In genomic region chr14:22656945-22657711, GRCh38 we compare ENCODE assay signal across 17 cellular contexts. TPM values are rescaled to one million over a fixed set of nuclear protein-coding genes. Genes with fewer than 3 reads are reported as not detected.
A peak's percentile ranks its signal among the peaks of the same experiment; 100 is the strongest.
DNase-seq lines count a peak whose midpoint lies in the region; ATAC-seq, FAIRE-seq and TF ChIP-seq lines count a peak whose summit lies in the region.
"Had no signal": no experiment of that assay in that cellular context is flagged by ENCODE, and none has a peak within 500 bp of the region (broad histone marks: within the 10 kb centered on the region; RNA-seq: fewer than 3 reads in every experiment).

No MANE protein-coding gene starts in this region.

- H3K9me3 ChIP-seq in SJCRH30 (replicated peaks): no peaks in the 10 kb centered on the region
- H3K9me3 ChIP-seq: body of pancreas had no signal

- peak overlapping the region; percentile 87 for H3K27ac Mint-ChIP-seq in nephron progenitor cell
- H3K27ac Mint-ChIP-seq: activated CD4-positive, alpha-beta memory T cell treated with anti-CD3 and anti-CD28 coated beads, Interleukin-2, amount 10 ng/mL, durations not matched to agents 7 days and 5 days; activated T-helper 2 cell treated with anti-CD3 and anti-CD28 coated beads, Interferon-gamma antibody, Interleukin-2, Interleukin-4, amounts not matched to agents 10 μg/mL and 5 μg/mL and 100 μg/mL, durations not matched to agents 14 hours and 24 hours and 36 hours had no signal

- H3K9me3 Mint-ChIP-seq in nephron progenitor cell: no peaks in the 10 kb centered on the region
- H3K9me3 Mint-ChIP-seq: activated CD4-positive, alpha-beta memory T cell treated with anti-CD3 and anti-CD28 coated beads, Interleukin-2, amount 10 ng/mL, durations not matched to agents 7 days and 5 days; activated T-helper 2 cell treated with anti-CD3 and anti-CD28 coated beads, Interferon-gamma antibody, Interleukin-2, Interleukin-4, amounts not matched to agents 10 μg/mL and 5 μg/mL and 100 μg/mL, durations not matched to agents 14 hours and 24 hours and 36 hours; effector memory CD8-positive, alpha-beta T cell had no signal

- ATAC-seq in HG02571 (IDR thresholded peaks at IDR 0.05; ENCODE audit: unreplicated experiment): no peak
- ATAC-seq: body of pancreas; effector memory CD8-positive, alpha-beta T cell had no signal

- intact Hi-C loops in posterior cingulate gyrus (cut with DNase I): loop anchor here (10.0 kb wide), 1 partner anchor 198 kb away; no protein-coding TSS in a partner anchor

- TF ChIP-seq POLR2A in GM12892 (IDR thresholded peaks at IDR 0.05; ENCODE audit: low read depth, low read length): no peak

- H3K36me3 Mint-ChIP-seq in nephron progenitor cell (ENCODE audit: low read depth): no peaks in the 10 kb centered on the region

- peaks cover 30% of the 10 kb centered on the region for H3K4me1 Mint-ChIP-seq in nephron progenitor cell
- H3K4me1 Mint-ChIP-seq: activated CD4-positive, alpha-beta memory T cell treated with anti-CD3 and anti-CD28 coated beads, Interleukin-2, amount 10 ng/mL, durations not matched to agents 7 days and 5 days had no signal

- H3K4me3 ChIP-seq in ACC112 (ENCODE audit: low read depth, low read length) (no peak overlapping the region), SJCRH30 (no peak overlapping the region)
- H3K4me3 ChIP-seq: body of pancreas had no signal

- no peaks in the 10 kb centered on the region for H3K79me2 ChIP-seq in ACC112 (ENCODE audit: control insufficient read depth, insufficient read depth, low read length, unreplicated experiment)

- H3K27me3 Mint-ChIP-seq in nephron progenitor cell (ENCODE audit: low read depth, poor library complexity): peaks cover 3% of the 10 kb centered on the region
- H3K27me3 Mint-ChIP-seq: activated CD4-positive, alpha-beta memory T cell treated with anti-CD3 and anti-CD28 coated beads, Interleukin-2, amount 10 ng/mL, durations not matched to agents 7 days and 5 days; effector memory CD8-positive, alpha-beta T cell had no signal

- H3K27ac ChIP-seq in ACC112 (ENCODE audit: low read depth, low read length): peak overlapping the region; percentile 45
- H3K27ac ChIP-seq in SJCRH30: no peak overlapping the region

- no peak overlapping the region for H3K4me3 Mint-ChIP-seq in nephron progenitor cell
- H3K4me3 Mint-ChIP-seq: activated CD4-positive, alpha-beta memory T cell treated with anti-CD3 and anti-CD28 coated beads, Interleukin-2, amount 10 ng/mL, durations not matched to agents 7 days and 5 days; effector memory CD8-positive, alpha-beta T cell had no signal

- H3K27me3 ChIP-seq in ACC112 (ENCODE audit: insufficient read depth, low read length): no peaks in the 10 kb centered on the region
- no peaks in the 10 kb centered on the region for H3K27me3 ChIP-seq in SJCRH30
- H3K27me3 ChIP-seq: body of pancreas had no signal

- peak overlapping the region; percentile 53 for H2AFZ ChIP-seq in ACC112 (ENCODE audit: low read length, unreplicated experiment)

- H3K36me3 ChIP-seq in ACC112 (ENCODE audit: insufficient read depth, low read length) (no peaks in the 10 kb centered on the region), SJCRH30 (no peaks in the 10 kb centered on the region)

- peaks cover 25% of the 10 kb centered on the region for H3K4me1 ChIP-seq in ACC112 (ENCODE audit: control insufficient read depth, insufficient read depth, low read length, unreplicated experiment)
- peaks cover 15% of the 10 kb centered on the region for H3K4me1 ChIP-seq in SJCRH30
- H3K4me1 ChIP-seq: body of pancreas had no signal

- no peak for TF ChIP-seq CTCF in nephron progenitor cell (IDR thresholded peaks at IDR 0.05)

- DNase-seq in SJCRH30 (peak; percentile 49 to 56), fibroblast of peridontal ligament (ENCODE audit: extremely low read depth) (peak; percentile 68), nephron progenitor cell (no peak), NOMO-1 treated with DMSO at 0.1 percent for 48 hours (lab: John Stamatoyannopoulos, UW; ENCODE audit: unreplicated experiment) (no peak), posterior cingulate gyrus (no peak), GM12892 (ENCODE audit: insufficient read length) (no peak)
- DNase-seq: activated CD4-positive, alpha-beta memory T cell treated with anti-CD3 and anti-CD28 coated beads, Interleukin-2, amount 10 ng/mL, durations not matched to agents 7 days and 5 days; effector memory CD8-positive, alpha-beta T cell; NCI-H2081; stimulated activated CD4-positive, alpha-beta T cell treated with anti-CD3 and anti-CD28 coated beads, Interleukin-12 subunit alpha, Interleukin-12 subunit beta, amount 100 ng/mL, for 4 hours had no signal

- no peak for FAIRE-seq in GM12892 (lab: Jason Lieb, UNC)

RNA-seq across cellular contexts. Expression of gene OR6J1, which starts 13.0 kb away (rescaled TPM):
- total RNA-seq in SJCRH30 (2014; rRNA removed; shearing (Covaris generic)): not detected in 2 replicates
- not detected for polyA plus RNA-seq in GM12892 (2012; ENCODE audit: missing spikeins)
- total RNA-seq: activated CD4-positive, alpha-beta memory T cell treated with anti-CD3 and anti-CD28 coated beads, Interleukin-2, amount 10 ng/mL, durations not matched to agents 7 days and 5 days; activated T-helper 2 cell treated with anti-CD3 and anti-CD28 coated beads, Interferon-gamma antibody, Interleukin-2, Interleukin-4, amounts not matched to agents 10 μg/mL and 5 μg/mL and 100 μg/mL, durations not matched to agents 14 hours and 24 hours and 36 hours; body of pancreas; glomerular endothelial cell had no signal
- polyA plus RNA-seq: keratinocyte, neural cell had no signal

RNA-seq across cellular contexts. Expression of gene ABHD4, which starts 59.0 kb away (rescaled TPM):
- 6.1 and 7.2 TPM in 2 replicates for total RNA-seq in SJCRH30 (2014; rRNA removed; shearing (Covaris generic))
- 8.5 TPM for polyA plus RNA-seq in GM12892 (2012; ENCODE audit: missing spikeins)

Comparison
In these comparisons a context has a peak if more than half of its experiments do, and no peak if none do; other contexts are left out.
1. DNase-seq: peak in SJCRH30 (2 of 2) and fibroblast of peridontal ligament (single experiment); none in nephron progenitor cell (single experiment), NOMO-1 treated with DMSO at 0.1 percent for 48 hours (single experiment), posterior cingulate gyrus (0 of 10) and GM12892 (single experiment).